Comparison of ENCODE assay signal across 32 cellular contexts in genomic region chr1:163347106-163347505, GRCh38.
"Had no signal": no experiment of that assay in that cellular context is flagged by ENCODE, and none has a peak within 500 bp of the region (broad histone marks: within the 10 kb centered on the region; RNA-seq: fewer than 3 reads in every experiment).

No MANE protein-coding gene starts in this region.

- DNase-seq: naive thymus-derived CD8-positive, alpha-beta T cell; nephron progenitor cell; nucleus accumbens; ovary; posterior cingulate gyrus; psoas muscle; right cardiac atrium; right lobe of liver; sigmoid colon; small intestine; stimulated activated CD4-positive, alpha-beta T cell treated with anti-CD3 and anti-CD28 coated beads, Interleukin-15, amount 100 ng/mL, for 24 hours; stimulated activated CD4-positive, alpha-beta T cell treated with anti-CD3 and anti-CD28 coated beads, Interleukin-2, amount 100 ng/mL, for 24 hours; stimulated activated CD4-positive, alpha-beta T cell treated with anti-CD3 and anti-CD28 coated beads, Interleukin-2, amount 100 ng/mL, for 48 hours; stimulated activated CD4-positive, alpha-beta T cell treated with anti-CD3 and anti-CD28 coated beads, Interleukin-4, amount 100 ng/mL, for 4 hours; stimulated activated CD8-positive, alpha-beta memory T cell treated with anti-CD3 and anti-CD28 coated beads, Interleukin-4, amount 100 ng/mL, for 48 hours; stimulated activated naive CD4-positive, alpha-beta T cell; stimulated activated naive CD8-positive, alpha-beta T cell treated with anti-CD3 and anti-CD28 coated beads, Interleukin-15, amount 100 ng/mL, for 72 hours; stimulated activated naive CD8-positive, alpha-beta T cell treated with anti-CD3 and anti-CD28 coated beads, Interleukin-15, Interleukin-2, amounts not matched to agents 100 U/mL and 50 U/mL, for 24 hours; substantia nigra; testis; tibial artery; transverse colon; upper lobe of left lung had no signal

- H3K4me1 Mint-ChIP-seq: naive thymus-derived CD8-positive, alpha-beta T cell; nephron progenitor cell; neural crest cell; stimulated activated memory B cell treated with anti-CD40 and anti-IgM and Interleukin-4, amounts not matched to agents 10 μg/mL and 1 μg/mL and 100 μg/mL, for 72 hours; stimulated activated naive CD8-positive, alpha-beta T cell treated with anti-CD3 and anti-CD28 coated beads, Interleukin-15, amount 100 ng/mL, for 72 hours had no signal

- H3K9ac ChIP-seq: parathyroid adenoma had no signal

- H3K4me3 ChIP-seq: ovary, psoas muscle, right lobe of liver, sigmoid colon, suprapubic skin, testis, tibial artery, transverse colon, upper lobe of left lung, vagina had no signal

- H3K79me2 ChIP-seq: parathyroid adenoma had no signal

- H3K27me3 Mint-ChIP-seq: naive thymus-derived CD8-positive, alpha-beta T cell; natural killer cell treated with Interleukin-12 subunit alpha and Interleukin-12 subunit beta and Interleukin-15 and Interleukin-18, amount 100 ng/mL, for 72 hours; progenitor cell of endocrine pancreas; stimulated activated memory B cell treated with anti-CD40 and anti-IgM and Interleukin-4, amounts not matched to agents 10 μg/mL and 1 μg/mL and 100 μg/mL, for 72 hours; stimulated activated naive CD8-positive, alpha-beta T cell treated with anti-CD3 and anti-CD28 coated beads, Interleukin-15, amount 100 ng/mL, for 72 hours had no signal

- H3K9me3 ChIP-seq: neutrophil, ovary, psoas muscle, right lobe of liver, sigmoid colon, suprapubic skin, testis, tibial artery, transverse colon, upper lobe of left lung, vagina had no signal

- H3K27ac Mint-ChIP-seq: naive thymus-derived CD8-positive, alpha-beta T cell; natural killer cell treated with Interleukin-12 subunit alpha and Interleukin-12 subunit beta and Interleukin-15 and Interleukin-18, amount 100 ng/mL, for 72 hours; nephron progenitor cell; progenitor cell of endocrine pancreas; stimulated activated memory B cell treated with anti-CD40 and anti-IgM and Interleukin-4, amounts not matched to agents 10 μg/mL and 1 μg/mL and 100 μg/mL, for 72 hours; stimulated activated naive CD8-positive, alpha-beta T cell treated with anti-CD3 and anti-CD28 coated beads, Interleukin-15, amount 100 ng/mL, for 72 hours had no signal

- H3K27ac ChIP-seq: neutrophil, ovary, parathyroid adenoma, psoas muscle, right lobe of liver, sigmoid colon, suprapubic skin, testis, tibial artery, transverse colon, upper lobe of left lung, vagina had no signal

- FAIRE-seq: small intestine, urothelium cell line had no signal

- H3K4me3 Mint-ChIP-seq: naive thymus-derived CD8-positive, alpha-beta T cell; natural killer cell treated with Interleukin-12 subunit alpha and Interleukin-12 subunit beta and Interleukin-15 and Interleukin-18, amount 100 ng/mL, for 72 hours; nephron progenitor cell; neural crest cell; stimulated activated memory B cell treated with anti-CD40 and anti-IgM and Interleukin-4, amounts not matched to agents 10 μg/mL and 1 μg/mL and 100 μg/mL, for 72 hours; stimulated activated naive CD8-positive, alpha-beta T cell treated with anti-CD3 and anti-CD28 coated beads, Interleukin-15, amount 100 ng/mL, for 72 hours had no signal

- H3K36me3 ChIP-seq: ovary, right lobe of liver, sigmoid colon, suprapubic skin, tibial artery, transverse colon, upper lobe of left lung, vagina had no signal

- H2AFZ ChIP-seq: parathyroid adenoma had no signal

- H3K9me3 Mint-ChIP-seq: naive thymus-derived CD8-positive, alpha-beta T cell; natural killer cell treated with Interleukin-12 subunit alpha and Interleukin-12 subunit beta and Interleukin-15 and Interleukin-18, amount 100 ng/mL, for 72 hours; nephron progenitor cell; neural crest cell; stimulated activated memory B cell treated with anti-CD40 and anti-IgM and Interleukin-4, amounts not matched to agents 10 μg/mL and 1 μg/mL and 100 μg/mL, for 72 hours; stimulated activated naive CD8-positive, alpha-beta T cell treated with anti-CD3 and anti-CD28 coated beads, Interleukin-15, amount 100 ng/mL, for 72 hours had no signal

- H3K4me1 ChIP-seq: parathyroid adenoma, psoas muscle, right lobe of liver, sigmoid colon, suprapubic skin, testis, tibial artery, transverse colon, upper lobe of left lung, vagina had no signal

- H3K27me3 ChIP-seq: neutrophil, ovary, right lobe of liver, sigmoid colon, suprapubic skin, testis, tibial artery, transverse colon, upper lobe of left lung, vagina had no signal
